In the genomic region with DNA sequence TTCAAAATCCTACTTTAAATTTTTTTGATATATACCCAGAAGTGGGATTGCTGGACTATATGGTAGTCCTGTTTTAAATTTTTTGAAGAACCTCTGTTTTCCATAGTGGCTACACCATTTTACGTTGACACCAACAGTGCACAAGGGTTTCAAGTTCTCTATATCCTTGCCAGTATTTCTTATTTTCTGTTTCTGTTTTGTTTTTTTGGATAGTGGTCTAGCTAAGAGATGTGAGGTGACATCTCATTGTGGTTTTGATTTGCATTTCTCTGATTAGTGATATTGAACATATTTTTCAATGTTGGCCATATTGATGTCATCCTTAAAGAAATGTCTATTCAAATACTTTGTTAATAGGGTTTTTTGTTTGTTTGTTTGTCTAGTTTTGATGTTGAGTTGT, we compare ENCODE assay signal across 8 cellular contexts.
ATAC-seq lines count a peak whose summit lies in the region.

No MANE protein-coding gene starts in this region.

- ATAC-seq in GM18502 (IDR thresholded peaks at IDR 0.05; ENCODE audit: poor library complexity, unreplicated experiment) = peak; percentile 78
- peak; percentile 55 for ATAC-seq in GM18868 (IDR thresholded peaks at IDR 0.05; ENCODE audit: unreplicated experiment)
- ATAC-seq in GM19455 (IDR thresholded peaks at IDR 0.05; ENCODE audit: unreplicated experiment) = peak; percentile 42
- peak; percentile 47 for ATAC-seq in GM21528 (IDR thresholded peaks at IDR 0.05; ENCODE audit: low FRiP score, unreplicated experiment)
- ATAC-seq in HG02610 (IDR thresholded peaks at IDR 0.05; ENCODE audit: unreplicated experiment) = peak; percentile 86
- ATAC-seq in HG02973 (IDR thresholded peaks at IDR 0.05; ENCODE audit: unreplicated experiment) = peak; percentile 71
- peak; percentile 46 for ATAC-seq in HG03196 (IDR thresholded peaks at IDR 0.05; ENCODE audit: unreplicated experiment)
- peak; percentile 73 for ATAC-seq in HG03520 (IDR thresholded peaks at IDR 0.05; ENCODE audit: unreplicated experiment)

Comparison
In these comparisons a context has a peak if more than half of its experiments do, and no peak if none do; other contexts are left out.
1. Peak in every context shown above with its lines: ATAC-seq.